Comparison of ENCODE assay signal across 8 cellular contexts in the genomic region with DNA sequence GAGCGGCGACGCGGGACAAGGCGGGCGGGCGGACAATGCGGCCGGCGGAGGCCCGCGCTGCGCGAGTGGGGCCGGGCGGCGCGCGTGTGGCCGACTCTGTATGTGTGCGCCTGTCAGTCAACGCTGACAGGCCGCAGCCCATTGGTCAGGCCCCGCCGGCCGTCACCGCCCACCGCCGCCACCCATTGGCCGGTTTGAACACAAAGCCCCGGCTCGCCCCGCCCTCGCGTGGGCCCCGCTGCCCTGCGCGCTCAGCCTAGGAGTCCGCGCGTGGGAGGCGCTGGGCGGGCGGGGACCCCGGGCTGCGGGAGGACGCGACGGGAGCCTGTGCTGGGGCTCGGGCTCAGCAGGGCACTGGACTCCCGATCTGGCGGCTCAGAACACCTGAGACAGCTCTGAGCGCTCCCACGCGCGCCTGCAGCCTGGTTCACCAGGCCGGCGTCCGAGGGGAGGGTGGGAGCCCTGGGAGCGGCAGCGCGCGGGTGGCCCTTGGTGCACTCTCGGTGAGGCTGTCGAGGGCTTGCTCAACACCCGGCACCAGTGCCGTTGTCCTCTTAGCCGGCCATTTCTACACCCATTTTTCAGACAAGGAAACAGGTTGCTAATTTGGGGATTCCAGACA. TPM values are rescaled to one million over a fixed set of nuclear protein-coding genes. Genes with fewer than 3 reads are reported as not detected.
DNase-seq lines count a peak whose midpoint lies in the region; ATAC-seq and TF ChIP-seq lines count a peak whose summit lies in the region.

A gene with protein sequence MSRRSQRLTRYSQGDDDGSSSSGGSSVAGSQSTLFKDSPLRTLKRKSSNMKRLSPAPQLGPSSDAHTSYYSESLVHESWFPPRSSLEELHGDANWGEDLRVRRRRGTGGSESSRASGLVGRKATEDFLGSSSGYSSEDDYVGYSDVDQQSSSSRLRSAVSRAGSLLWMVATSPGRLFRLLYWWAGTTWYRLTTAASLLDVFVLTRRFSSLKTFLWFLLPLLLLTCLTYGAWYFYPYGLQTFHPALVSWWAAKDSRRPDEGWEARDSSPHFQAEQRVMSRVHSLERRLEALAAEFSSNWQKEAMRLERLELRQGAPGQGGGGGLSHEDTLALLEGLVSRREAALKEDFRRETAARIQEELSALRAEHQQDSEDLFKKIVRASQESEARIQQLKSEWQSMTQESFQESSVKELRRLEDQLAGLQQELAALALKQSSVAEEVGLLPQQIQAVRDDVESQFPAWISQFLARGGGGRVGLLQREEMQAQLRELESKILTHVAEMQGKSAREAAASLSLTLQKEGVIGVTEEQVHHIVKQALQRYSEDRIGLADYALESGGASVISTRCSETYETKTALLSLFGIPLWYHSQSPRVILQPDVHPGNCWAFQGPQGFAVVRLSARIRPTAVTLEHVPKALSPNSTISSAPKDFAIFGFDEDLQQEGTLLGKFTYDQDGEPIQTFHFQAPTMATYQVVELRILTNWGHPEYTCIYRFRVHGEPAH (minus strand): TSS at position 88 of the 622 bp plus-strand sequence. CDS start 3,370 bp downstream, outside the sequence.

- peaks cover 24% of the 10 kb centered on the region for H4K20me1 ChIP-seq in Loucy (ENCODE audit: insufficient read depth, low read length, poor library complexity, severe bottlenecking)

- H3K36me3 ChIP-seq in Loucy (ENCODE audit: insufficient read depth, low read length) (peaks cover 6% of the 10 kb centered on the region; the same call in 1 of the 2 replicates), left ventricle myocardium inferior (peaks cover 21% of the 10 kb centered on the region), prostate gland (peaks cover 0 to 2% of the 10 kb centered on the region in 2 donors), upper lobe of right lung (peaks cover 24% of the 10 kb centered on the region)

- H3K4me1 ChIP-seq in Loucy (ENCODE audit: insufficient read depth, low read length, poor library complexity, severe bottlenecking) = peaks cover 51% of the 10 kb centered on the region
- H3K4me1 ChIP-seq in left ventricle myocardium inferior = peaks cover 46% of the 10 kb centered on the region
- H3K4me1 ChIP-seq in prostate gland (replicated peaks) = peaks cover 20% of the 10 kb centered on the region
- H3K4me1 ChIP-seq in upper lobe of right lung = peaks cover 29% of the 10 kb centered on the region

- peaks cover 54% of the 10 kb centered on the region for H3K4me1 Mint-ChIP-seq in T-helper 17 cell

- H3K27ac ChIP-seq in left ventricle myocardium inferior (replicated peaks) = peak within 1 kb of the TSS; percentile 100
- peak within 1 kb of the TSS; percentile 97 to 99 for H3K27ac ChIP-seq in prostate gland
- H3K27ac ChIP-seq in upper lobe of right lung = peak within 1 kb of the TSS; percentile 97

- H3K4me3 ChIP-seq in Loucy (ENCODE audit: low read length, poor library complexity, severe bottlenecking) = peak within 1 kb of the TSS; percentile 95
- H3K4me3 ChIP-seq in left ventricle myocardium inferior = peak within 1 kb of the TSS; percentile 79
- H3K4me3 ChIP-seq in prostate gland = peak within 1 kb of the TSS; percentile 73 to 82
- peak within 1 kb of the TSS; percentile 68 for H3K4me3 ChIP-seq in upper lobe of right lung

- peaks cover 7% of the 10 kb centered on the region for H3K36me3 Mint-ChIP-seq in T-helper 17 cell (ENCODE audit: low read depth)

- ATAC-seq in GM21825 (IDR thresholded peaks at IDR 0.05; ENCODE audit: unreplicated experiment) = peak; percentile 50
- peak; percentile 80 for ATAC-seq in T-helper 17 cell
- ATAC-seq in upper lobe of right lung = peak; percentile 87

- H3K9me2 ChIP-seq in Loucy (replicated peaks; ENCODE audit: low read depth, low read length) = no peaks in the 10 kb centered on the region

- peak within 1 kb of the TSS; percentile 98 for H3K27ac Mint-ChIP-seq in T-helper 17 cell

- H3K9me3 ChIP-seq in Loucy (ENCODE audit: insufficient read depth, low read depth, low read length) (no peaks in the 10 kb centered on the region), T-helper 17 cell (ENCODE audit: control insufficient read depth, low read length, poor library complexity, severe bottlenecking) (no peaks in the 10 kb centered on the region), left ventricle myocardium inferior (replicated peaks) (no peaks in the 10 kb centered on the region), prostate gland (no peaks in the 10 kb centered on the region), upper lobe of right lung (no peaks in the 10 kb centered on the region)

- H3K27me3 Mint-ChIP-seq in T-helper 17 cell = no peaks in the 10 kb centered on the region

- TF ChIP-seq CTCF in Loucy (conservative IDR thresholded peaks at IDR 0.05; ENCODE audit: low read length) (no peak), left ventricle myocardium inferior (IDR thresholded peaks at IDR 0.05; ENCODE audit: borderline replicate concordance) (no peak), prostate gland (IDR thresholded peaks at IDR 0.05) (no peak), upper lobe of right lung (IDR thresholded peaks at IDR 0.05) (no peak)

- H3F3A ChIP-seq in Loucy (ENCODE audit: low read depth) = no peaks in the 10 kb centered on the region

- DNase-seq in GDM1 (lab: John Stamatoyannopoulos, UW) (peak; percentile 89), T-helper 17 cell (peak; percentile 91 to 93 (median 93)), amniotic stem cell (lab: John Stamatoyannopoulos, UW) (peak; percentile 76), left ventricle myocardium inferior (peak; percentile 95), prostate gland (ENCODE audit: low spot score) (peak; percentile 95), upper lobe of right lung (peak; percentile 98)

- H3K79me2 ChIP-seq in Loucy (ENCODE audit: insufficient read depth, low read length) = peaks cover 69% of the 10 kb centered on the region

- H2AFZ ChIP-seq in Loucy (ENCODE audit: low read length) = peak within 1 kb of the TSS; percentile 76

- WGBS in prostate gland = under 1% methylated on average over 33 of the region's 68 CpGs

- H3K4me2 ChIP-seq in Loucy (ENCODE audit: low read depth, low read length, poor library complexity, severe bottlenecking) = peak within 1 kb of the TSS; percentile 97

- TF ChIP-seq POLR2A in prostate gland (IDR thresholded peaks at IDR 0.05) = peak; percentile 80

- intact Hi-C loops in left ventricle myocardium inferior (cut with micrococcal nuclease) (no loop called here), prostate gland (cut with DNase I) (loop anchor here (2.0 to 10.0 kb wide), 3 partner anchors 36 to 559 kb away; a partner anchor contains a TSS), upper lobe of right lung (cut with DNase I) (no loop called here)

- peak within 1 kb of the TSS; percentile 96 for H3K9ac ChIP-seq in Loucy (ENCODE audit: low read depth, low read length, poor library complexity, severe bottlenecking)

- H3K27me3 ChIP-seq in Loucy (ENCODE audit: insufficient read depth, low read length, poor library complexity, severe bottlenecking) (no peaks in the 10 kb centered on the region), left ventricle myocardium inferior (ENCODE audit: low read depth) (no peaks in the 10 kb centered on the region), prostate gland (replicated peaks; ENCODE audit: insufficient read depth) (no peaks in the 10 kb centered on the region), upper lobe of right lung (no peaks in the 10 kb centered on the region)

- peak within 1 kb of the TSS; percentile 100 for H3K4me3 Mint-ChIP-seq in T-helper 17 cell

RNA-seq across cellular contexts. Expression of the gene that starts here (rescaled TPM):
- 100 to 1,000 TPM; 426 to 485 TPM for total RNA-seq in T-helper 17 cell
- 116 TPM for total RNA-seq in left ventricle myocardium inferior
- 100 to 1,000 TPM; 401 to 445 TPM for total RNA-seq in prostate gland
- 242 TPM for total RNA-seq in upper lobe of right lung

Comparison
In these comparisons a context has a peak if more than half of its experiments do, and no peak if none do; other contexts are left out.
1. Peak in every context shown above with its lines: DNase-seq, ATAC-seq, H3K4me3 ChIP-seq and H3K27ac ChIP-seq.